8 cellular contexts compared by ENCODE assay signal in genomic region chr5:10441083-10441991, GRCh38. TPM values are rescaled to one million over a fixed set of nuclear protein-coding genes. Genes with fewer than 3 reads are reported as not detected.
DNase-seq lines count a peak whose midpoint lies in the region; ATAC-seq and TF ChIP-seq lines count a peak whose summit lies in the region.

ROPN1L (plus strand) TSS chr5:10441879; CDS start chr5:10442168, 289 bp downstream.

- peak within 1 kb of the TSS; percentile 90 for H2AFZ ChIP-seq in neural progenitor cell (replicated peaks)

- H3K27me3 ChIP-seq in H7 (ENCODE audit: control insufficient read depth, insufficient read depth, low read length) = peaks cover 9% of the 10 kb centered on the region
- H3K27me3 ChIP-seq in foreskin keratinocyte = peaks cover 9% of the 10 kb centered on the region
- H3K27me3 ChIP-seq in neural progenitor cell = peaks cover 31% of the 10 kb centered on the region
- H3K27me3 ChIP-seq in stomach smooth muscle (ENCODE audit: control insufficient read depth in 1 of 2, insufficient read depth in 2 of 2, low read length in 2 of 2) = no peaks in the 10 kb centered on the region

- H3K4me1 ChIP-seq in foreskin keratinocyte = no peaks in the 10 kb centered on the region
- no peaks in the 10 kb centered on the region for H3K4me1 ChIP-seq in neural progenitor cell
- H3K4me1 ChIP-seq in stomach smooth muscle (ENCODE audit: control insufficient read depth, insufficient read depth, low read length) = peaks cover 7% of the 10 kb centered on the region

- TF ChIP-seq CTCF in LNCaP clone FGC (IDR thresholded peaks at IDR 0.05; ENCODE audit: control insufficient read depth, extremely low read depth, insufficient read depth) (no peak), foreskin keratinocyte (conservative IDR thresholded peaks at IDR 0.05) (no peak), neural progenitor cell (IDR thresholded peaks at IDR 0.05) (no peak)

- peaks cover 2% of the 10 kb centered on the region for H3K36me3 Mint-ChIP-seq in neural progenitor cell

- peaks cover 38% of the 10 kb centered on the region for H3F3A ChIP-seq in neural progenitor cell (ENCODE audit: low read depth)

- no peaks in the 10 kb centered on the region for H4K20me1 ChIP-seq in neural progenitor cell (ENCODE audit: low read depth)

- H3K4me3 ChIP-seq in H7 (ENCODE audit: insufficient read depth, low read depth, low read length) (peak within 1 kb of the TSS; percentile 70), LNCaP clone FGC (ENCODE audit: low read depth, low read length) (peak within 1 kb of the TSS; percentile 70), neural progenitor cell (peak within 1 kb of the TSS; percentile 62), stomach smooth muscle (ENCODE audit: low read length in 2 of 2) (peak within 1 kb of the TSS; percentile 84 to 88)

- H3K27me3 Mint-ChIP-seq in neural progenitor cell (ENCODE audit: insufficient read depth, low read depth) = peaks cover 5% of the 10 kb centered on the region

- H3K9me3 Mint-ChIP-seq in neural progenitor cell = peaks cover 2% of the 10 kb centered on the region

- no peak within 1 kb of the TSS for H3K27ac Mint-ChIP-seq in neural progenitor cell

- H3K79me2 ChIP-seq in neural progenitor cell (ENCODE audit: low read depth) = no peaks in the 10 kb centered on the region

- H3K4me1 Mint-ChIP-seq in neural progenitor cell = peaks cover 9% of the 10 kb centered on the region

- no peak within 1 kb of the TSS for H3K27ac ChIP-seq in foreskin keratinocyte
- H3K27ac ChIP-seq in neural progenitor cell = no peak within 1 kb of the TSS
- H3K27ac ChIP-seq in stomach smooth muscle (ENCODE audit: low read length) = no peak within 1 kb of the TSS

- H3K9me3 ChIP-seq in neural progenitor cell (ENCODE audit: low read depth) = no peaks in the 10 kb centered on the region
- no peaks in the 10 kb centered on the region for H3K9me3 ChIP-seq in stomach smooth muscle (ENCODE audit: control insufficient read depth in 2 of 2, low read length in 2 of 2)

- peak within 1 kb of the TSS; percentile 91 for H3K4me2 ChIP-seq in neural progenitor cell

- H3K9ac ChIP-seq in neural progenitor cell (no peak within 1 kb of the TSS), stomach smooth muscle (ENCODE audit: low read length in 2 of 2) (peak within 1 kb of the TSS; percentile 63 to 76)

- H3K36me3 ChIP-seq in H7 (replicated peaks; ENCODE audit: control insufficient read depth, insufficient read depth, low read length) = no peaks in the 10 kb centered on the region
- H3K36me3 ChIP-seq in neural progenitor cell = no peaks in the 10 kb centered on the region
- H3K36me3 ChIP-seq in stomach smooth muscle (ENCODE audit: control insufficient read depth in 2 of 2, insufficient read depth in 2 of 2, low read length in 2 of 2) = peaks cover 5% of the 10 kb centered on the region in 2 donors

- ATAC-seq in foreskin keratinocyte = peak; percentile 97

- peak within 1 kb of the TSS; percentile 87 for H3K4me3 Mint-ChIP-seq in neural progenitor cell

- peak; percentile 89 for DNase-seq in ELR (ENCODE audit: low read depth)
- peak; percentile 99 for DNase-seq in H7
- DNase-seq in LNCaP clone FGC (ENCODE audit: low read depth) = no peak
- peak; percentile 85 for DNase-seq in SIG-M5 treated with dmso at 0.1 percent for 504 hours (lab: John Stamatoyannopoulos, UW; ENCODE audit: unreplicated experiment)
- DNase-seq in activated gamma-delta T cell treated with anti-CD3 and anti-CD28 coated beads, Interleukin-2, amount 50 U/mL, for 16 hours (ENCODE audit: low read depth) = peak; percentile 64
- peak; percentile 61 to 74 for DNase-seq in foreskin keratinocyte
- DNase-seq in neural progenitor cell (ENCODE audit: low spot score) = peak; percentile 94

RNA-seq across cellular contexts. Expression of gene ROPN1L, which starts in this region (rescaled TPM):
- 0.26 TPM in 1 of 2 replicates, not detected in the other for total RNA-seq in H7 (2014; rRNA removed; shearing (Covaris generic))
- total RNA-seq in foreskin keratinocyte (0.17 and 0.18 TPM in 2 replicates), neural progenitor cell (ENCODE audit: low replicate concordance) (0.22 TPM in 1 of 2 replicates, not detected in the other)
- 0.17 and 0.19 TPM in 2 replicates for polyA plus RNA-seq in foreskin keratinocyte

Comparison
In these comparisons a context has a peak if more than half of its experiments do, and no peak if none do; other contexts are left out.
1. Peak in DNase-seq and H3K4me3 ChIP-seq in H7; RNA of the gene not detected or under 1 TPM.
2. Peak in DNase-seq and ATAC-seq in foreskin keratinocyte; RNA of the gene not detected or under 1 TPM.
3. Peak in DNase-seq, H3K4me3 ChIP-seq and H3K4me2 ChIP-seq in neural progenitor cell; RNA of the gene not detected or under 1 TPM.